ENCODE assay signal across 19 cellular contexts in the genomic region with DNA sequence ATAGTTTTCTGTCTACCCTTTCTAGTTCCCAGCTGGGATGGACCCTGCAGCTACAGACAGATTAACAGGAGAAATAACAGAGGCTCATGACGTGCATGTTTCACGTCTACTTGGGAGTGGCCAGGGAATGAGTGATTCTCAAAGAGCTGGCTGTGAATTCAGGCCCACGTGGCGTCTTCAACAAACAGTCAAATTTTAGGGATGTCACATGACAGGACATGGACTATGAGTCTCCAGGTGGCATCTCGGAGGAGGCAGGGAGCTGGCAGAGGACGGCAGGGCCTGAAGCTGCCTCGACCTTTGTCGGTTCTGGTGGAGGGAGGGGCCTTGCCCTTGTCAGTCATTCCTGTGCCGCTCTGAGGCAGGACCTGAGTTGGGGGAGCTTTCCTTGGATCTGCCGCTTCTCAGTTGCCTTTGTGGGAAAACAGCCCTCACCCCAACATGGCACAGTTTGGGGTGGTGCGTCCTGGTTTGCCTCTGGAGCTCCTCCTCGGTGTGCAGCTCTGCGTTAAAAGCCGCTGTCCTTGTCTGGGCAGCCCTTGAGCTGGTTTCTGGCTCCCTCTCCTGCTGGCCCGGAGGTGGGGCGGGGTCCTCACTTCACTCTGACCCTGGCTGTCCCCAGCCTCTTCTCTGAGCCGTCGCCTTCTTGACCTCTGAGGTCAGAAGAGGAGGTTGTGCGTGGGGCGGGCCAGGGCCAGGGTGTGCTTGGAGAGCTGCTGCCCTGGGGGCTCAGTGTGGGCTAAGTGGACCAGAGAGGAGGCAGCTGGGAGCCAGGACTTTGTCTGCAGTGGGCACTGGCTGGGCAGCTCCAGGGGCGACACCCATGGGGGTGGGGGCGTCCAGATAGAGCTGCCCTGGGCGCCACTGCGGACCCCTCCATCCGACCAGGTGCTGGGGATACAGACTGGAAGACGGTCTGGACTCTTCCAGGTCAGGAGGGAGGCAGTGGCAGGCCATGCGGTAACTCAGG. TPM values are rescaled to one million over a fixed set of nuclear protein-coding genes. Genes with fewer than 3 reads are reported as not detected.
A peak's percentile ranks its signal among the peaks of the same experiment; 100 is the strongest.
DNase-seq lines count a peak whose midpoint lies in the region; ATAC-seq lines count a peak whose summit lies in the region.
"Had no signal": no experiment of that assay in that cellular context is flagged by ENCODE, and none has a peak within 500 bp of the region (broad histone marks: within the 10 kb centered on the region; RNA-seq: fewer than 3 reads in every experiment).

No MANE protein-coding gene starts in this region.

- in situ Hi-C loops in SK-MEL-5 (cut with HindIII; ENCODE audit: low pct_unique_long_range_greater_than_20kb, low sequenced_read_pairs): no loop called here

- intact Hi-C loops in sciatic nerve (cut with DNase I): no loop called here

- no peaks in the 10 kb centered on the region for H3K27me3 Mint-ChIP-seq in activated T-cell treated with anti-CD3 and anti-CD28 coated beads, Interleukin-2, amount 50 U/mL, for 24 hours
- H3K27me3 Mint-ChIP-seq: brain; stimulated activated memory B cell treated with anti-CD40 and anti-IgM and Interleukin-4, amounts not matched to agents 10 μg/mL and 1 μg/mL and 100 μg/mL, for 72 hours had no signal

- H3K4me3 Mint-ChIP-seq in activated T-cell treated with anti-CD3 and anti-CD28 coated beads, Interleukin-2, amount 50 U/mL, for 24 hours: no peak overlapping the region
- H3K4me3 Mint-ChIP-seq: brain; stimulated activated memory B cell treated with anti-CD40 and anti-IgM and Interleukin-4, amounts not matched to agents 10 μg/mL and 1 μg/mL and 100 μg/mL, for 72 hours had no signal

- H3K27me3 ChIP-seq in iPS-15b (ENCODE audit: control insufficient read depth, insufficient read depth, low read length): no peaks in the 10 kb centered on the region
- H3K27me3 ChIP-seq: vagina had no signal

- H3K4me3 ChIP-seq in iPS-15b (ENCODE audit: low read depth, low read length): no peak overlapping the region
- H3K4me3 ChIP-seq: prostate gland, vagina had no signal

- peaks cover 26% of the 10 kb centered on the region for H3K4me1 Mint-ChIP-seq in activated T-cell treated with anti-CD3 and anti-CD28 coated beads, Interleukin-2, amount 50 U/mL, for 24 hours (ENCODE audit: low read depth)

- H3K36me3 Mint-ChIP-seq in activated T-cell treated with anti-CD3 and anti-CD28 coated beads, Interleukin-2, amount 50 U/mL, for 24 hours (ENCODE audit: low read depth): peaks cover 16% of the 10 kb centered on the region

- peaks cover 3% of the 10 kb centered on the region for H3K4me1 ChIP-seq in iPS-15b (ENCODE audit: control insufficient read depth, insufficient read depth, low read length)
- H3K4me1 ChIP-seq: vagina had no signal

- DNase-seq in activated T-cell treated with anti-CD3 and anti-CD28 coated beads, Interleukin-2, amount 50 U/mL, for 24 hours: peak; percentile 26
- no peak for DNase-seq in activated T-cell treated with anti-CD3 and anti-CD28 coated beads, Interleukin-2, amount 50 U/mL, for 48 hours
- peak; percentile 2 for DNase-seq in SK-MEL-5 (ENCODE audit: low read depth, low spot score)
- DNase-seq in sciatic nerve (ENCODE audit: low spot score): peak; percentile 54
- DNase-seq in kidney glomerular epithelial cell (lab: John Stamatoyannopoulos, UW): no peak
- DNase-seq in NCI-H1092 treated with DMSO at 0.1 percent for 48 hours (lab: John Stamatoyannopoulos, UW): no peak
- DNase-seq in H4 (ENCODE audit: low spot score): no peak
- DNase-seq: hippocampal formation; mammary epithelial cell; NCI-H345; stimulated activated CD4-positive, alpha-beta T cell treated with anti-CD3 and anti-CD28 coated beads, Interleukin-1b, Interleukin-23, amount 100 ng/mL, for 48 hours; T1000 had no signal

- peak overlapping the region; percentile 47 for H3K9ac ChIP-seq in iPS-15b (ENCODE audit: low read depth, low read length)

- H3K9me3 ChIP-seq in iPS-15b (ENCODE audit: control insufficient read depth, insufficient read depth, low read length): no peaks in the 10 kb centered on the region
- H3K9me3 ChIP-seq: prostate gland, vagina had no signal

- peak overlapping the region; percentile 11 for H3K27ac Mint-ChIP-seq in activated T-cell treated with anti-CD3 and anti-CD28 coated beads, Interleukin-2, amount 50 U/mL, for 24 hours
- H3K27ac Mint-ChIP-seq: stimulated activated memory B cell treated with anti-CD40 and anti-IgM and Interleukin-4, amounts not matched to agents 10 μg/mL and 1 μg/mL and 100 μg/mL, for 72 hours had no signal

- peaks cover 3% of the 10 kb centered on the region for H3K36me3 ChIP-seq in iPS-15b (ENCODE audit: control insufficient read depth, insufficient read depth, low read length)
- H3K36me3 ChIP-seq: prostate gland had no signal

- peaks cover 3% of the 10 kb centered on the region for H3K9me3 Mint-ChIP-seq in activated T-cell treated with anti-CD3 and anti-CD28 coated beads, Interleukin-2, amount 50 U/mL, for 24 hours
- H3K9me3 Mint-ChIP-seq: stimulated activated memory B cell treated with anti-CD40 and anti-IgM and Interleukin-4, amounts not matched to agents 10 μg/mL and 1 μg/mL and 100 μg/mL, for 72 hours had no signal

- ATAC-seq in sciatic nerve: peak; percentile 15
- ATAC-seq: stimulated activated memory B cell treated with anti-CD40 and anti-IgM and Interleukin-4, amounts not matched to agents 10 μg/mL and 1 μg/mL and 100 μg/mL, for 72 hours had no signal

RNA-seq across cellular contexts. Expression of a gene that starts 12.1 kb away (rescaled TPM):
- total RNA-seq in SK-MEL-5 (2014; rRNA removed; shearing (Covaris generic)): not detected in 2 replicates
- not detected in 2 replicates for polyA plus RNA-seq in SK-MEL-5 (2015; cell fraction: cytosol; rRNA removed)
- 4.1 TPM in 1 of 2 replicates, not detected in the other for polyA plus RNA-seq in SK-MEL-5 (2015; cell fraction: nucleus; rRNA removed)
- total RNA-seq in sciatic nerve: not detected
- total RNA-seq in H4 (2014; rRNA removed; shearing (Covaris generic)): not detected in 2 replicates
- total RNA-seq: epithelial cell of proximal tubule, HT1080, mammary epithelial cell had no signal
- polyA plus RNA-seq: mammary epithelial cell had no signal

RNA-seq across cellular contexts. Expression of a gene that starts 30.1 kb away (rescaled TPM):
- total RNA-seq in SK-MEL-5 (2014; rRNA removed; shearing (Covaris generic)): 8.8 and 9.0 TPM in 2 replicates
- 15.2 and 17.5 TPM in 2 replicates for polyA plus RNA-seq in SK-MEL-5 (2015; cell fraction: cytosol; rRNA removed)
- polyA plus RNA-seq in SK-MEL-5 (2015; cell fraction: nucleus; rRNA removed): 112 and 149 TPM in 2 replicates
- total RNA-seq in sciatic nerve: 34.0 TPM
- 7.2 and 10.4 TPM in 2 replicates for total RNA-seq in H4 (2014; rRNA removed; shearing (Covaris generic))

RNA-seq across cellular contexts. Expression of a gene that starts 44.4 kb away (rescaled TPM):
- total RNA-seq in SK-MEL-5 (2014; rRNA removed; shearing (Covaris generic)): not detected in 2 replicates
- polyA plus RNA-seq in SK-MEL-5 (2015; cell fraction: cytosol; rRNA removed): not detected in 2 replicates
- 2.1 TPM in 1 of 2 replicates, not detected in the other for polyA plus RNA-seq in SK-MEL-5 (2015; cell fraction: nucleus; rRNA removed)
- not detected for total RNA-seq in sciatic nerve
- not detected in 2 replicates for total RNA-seq in H4 (2014; rRNA removed; shearing (Covaris generic))
- total RNA-seq: epithelial cell of proximal tubule, HT1080, mammary epithelial cell, vagina had no signal
- polyA plus RNA-seq: mammary epithelial cell had no signal

Comparison
In these comparisons a context has a peak if more than half of its experiments do, and no peak if none do; other contexts are left out.
1. DNase-seq: peak in activated T-cell treated with anti-CD3 and anti-CD28 coated beads, Interleukin-2, amount 50 U/mL, for 24 hours (single experiment), SK-MEL-5 (single experiment) and sciatic nerve (single experiment); none in activated T-cell treated with anti-CD3 and anti-CD28 coated beads, Interleukin-2, amount 50 U/mL, for 48 hours (0 of 2), kidney glomerular epithelial cell (single experiment), NCI-H1092 treated with DMSO at 0.1 percent for 48 hours (single experiment) and H4 (single experiment).